Comparison of ENCODE assay signal across 1 cellular context in the genomic region with DNA sequence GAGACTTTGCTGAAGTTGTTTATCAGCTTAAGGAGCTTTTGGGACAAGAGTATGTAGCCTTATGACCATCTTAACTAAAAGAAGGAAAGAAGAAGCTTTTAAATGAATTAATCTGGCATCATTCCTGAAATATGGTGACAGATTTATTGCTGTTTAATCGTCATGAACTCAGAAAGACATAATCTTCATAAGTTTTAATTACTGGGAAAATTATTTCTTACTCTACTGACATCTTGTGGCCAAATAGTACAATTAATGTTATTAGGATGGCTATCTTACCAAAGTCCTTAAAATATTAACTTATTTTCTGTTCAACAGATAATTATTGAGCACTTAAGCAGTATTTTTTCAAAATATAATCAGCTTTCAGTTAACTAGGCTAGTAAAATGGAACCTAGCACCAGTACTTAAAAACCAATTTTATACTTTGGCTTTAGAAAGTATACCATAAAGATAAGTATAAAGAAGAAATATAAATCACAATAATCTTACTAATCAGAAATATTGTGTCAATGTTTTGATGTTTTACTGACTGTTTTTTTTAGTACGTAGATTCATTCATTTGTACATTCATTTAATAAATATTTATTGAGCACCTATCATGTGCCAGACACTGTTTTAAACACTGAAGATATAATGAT.
TF ChIP-seq lines count a peak whose summit lies in the region.

No MANE protein-coding gene starts in this region.

TF ChIP-seq in GM12878, 131 proteins besides CTCF, POLR2A, EP300 and RAD21:
- peak; percentile 20; the same call in 1 of the 2 replicates for TF ChIP-seq SMC3 (IDR thresholded peaks at IDR 0.05; ENCODE audit: borderline replicate concordance, low read length)
- TF ChIP-seq MTA2 (IDR thresholded peaks at IDR 0.05; ENCODE audit: low read depth) = no peak
TF ChIP-seq in GM12878: peak in this region for 1.
